Comparison of ENCODE assay signal across 14 cellular contexts in the genomic region with DNA sequence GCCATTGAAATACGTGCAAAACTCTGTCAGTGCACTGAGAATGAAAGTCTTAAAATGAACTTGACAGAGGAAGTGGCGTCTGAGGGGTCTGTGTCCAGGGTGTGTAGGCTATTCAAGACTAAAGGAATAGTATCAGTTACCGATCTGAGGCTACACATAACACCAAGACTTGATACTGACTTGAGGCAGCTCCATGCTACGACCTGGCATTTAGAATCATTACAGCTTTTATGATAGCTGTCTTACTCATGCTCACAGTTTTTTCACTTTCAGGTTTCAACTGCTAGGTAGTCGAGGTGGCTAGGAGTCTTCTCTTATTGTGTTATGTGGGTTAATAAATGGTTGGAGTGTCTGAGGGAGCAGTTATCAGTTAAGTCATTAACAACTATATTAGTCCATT.
A peak's percentile ranks its signal among the peaks of the same experiment; 100 is the strongest.
DNase-seq lines count a peak whose midpoint lies in the region; ATAC-seq, FAIRE-seq and TF ChIP-seq lines count a peak whose summit lies in the region.
"Had no signal": no experiment of that assay in that cellular context is flagged by ENCODE, and none has a peak within 500 bp of the region (broad histone marks: within the 10 kb centered on the region; RNA-seq: fewer than 3 reads in every experiment).

No MANE protein-coding gene starts in this region.

- SMC1A ChIA-PET in GM12878 (lab: Charles Lee; ENCODE audit: uncharacterized antibody, unreplicated experiment): interaction anchor here (0.6 to 1.2 kb wide), 3 partner anchors 15 to 548 kb away, joined by 3 to 4 read pairs (median 3); no protein-coding TSS in a partner anchor

- WGBS in GM12878 (ENCODE audit: insufficient coverage, insufficient replicate concordance, low lambda C conversion rate, missing lambda C conversion rate): 10% methylated on average over 5 of the region's 5 CpGs

- TF ChIP-seq EP300 in GM12878 (IDR thresholded peaks at IDR 0.05; ENCODE audit: borderline replicate concordance in 1 of 2, control insufficient read depth in 1 of 2, low read depth in 2 of 2, low read length in 2 of 2): peak in 1 of 2 experiments; percentile 20; a peak in 1 of 4 replicates

- H3K9me3 Mint-ChIP-seq in activated T-cell treated with anti-CD3 and anti-CD28 coated beads, Interleukin-2, amount 50 U/mL, for 72 hours: peaks cover 0 to 3% of the 10 kb centered on the region in 2 donors
- peaks cover 0 to 9% (median 0%) of the 10 kb centered on the region in 7 donors for H3K9me3 Mint-ChIP-seq in CD14-positive monocyte

- no peak for TF ChIP-seq RAD21 in GM12878 (IDR thresholded peaks at IDR 0.05; ENCODE audit: insufficient read depth, low read depth, low read length)

- H3K4me3 Mint-ChIP-seq in activated T-cell treated with anti-CD3 and anti-CD28 coated beads, Interleukin-2, amount 50 U/mL, for 72 hours: no peak overlapping the region
- no peak overlapping the region for H3K4me3 Mint-ChIP-seq in CD14-positive monocyte
- H3K4me3 Mint-ChIP-seq: naive B cell had no signal

- no peak for TF ChIP-seq POLR2A in GM12878 (IDR thresholded peaks at IDR 0.05; ENCODE audit: low read depth, low read length)

- H3K27ac Mint-ChIP-seq in activated T-cell treated with anti-CD3 and anti-CD28 coated beads, Interleukin-2, amount 50 U/mL, for 72 hours: no peak overlapping the region
- H3K27ac Mint-ChIP-seq in CD14-positive monocyte: no peak overlapping the region
- H3K27ac Mint-ChIP-seq: naive B cell had no signal

- intact Hi-C loops in GM12878 (cut with micrococcal nuclease; ENCODE audit: unreplicated experiment) (no loop called here), CD14-positive monocyte (cut with micrococcal nuclease) (no loop called here)

- H3K4me3 ChIP-seq in GM12878: no peak overlapping the region

- no peak overlapping the region for H2AFZ ChIP-seq in GM12878 (ENCODE audit: control insufficient read depth, low read depth, low read length)

- peaks cover 2 to 4% of the 10 kb centered on the region in 2 donors for H3K36me3 Mint-ChIP-seq in activated T-cell treated with anti-CD3 and anti-CD28 coated beads, Interleukin-2, amount 50 U/mL, for 72 hours (ENCODE audit: insufficient read depth in 2 of 2)
- H3K36me3 Mint-ChIP-seq in CD14-positive monocyte: no peaks in the 10 kb centered on the region
- H3K36me3 Mint-ChIP-seq: naive B cell had no signal

- H4K20me1 ChIP-seq in GM12878 (ENCODE audit: control insufficient read depth, insufficient read depth): no peaks in the 10 kb centered on the region

- no peak overlapping the region for H3K4me2 ChIP-seq in GM12878 (ENCODE audit: control insufficient read depth, insufficient read depth)

- H3K9me3 ChIP-seq in GM12878 (replicated peaks; ENCODE audit: control insufficient read depth, insufficient read depth, low read length): no peaks in the 10 kb centered on the region; the same call in 2 of the 3 replicates

- peaks cover 27% of the 10 kb centered on the region for H3K4me1 Mint-ChIP-seq in activated T-cell treated with anti-CD3 and anti-CD28 coated beads, Interleukin-2, amount 50 U/mL, for 72 hours (ENCODE audit: low read depth)
- peaks cover 5% of the 10 kb centered on the region for H3K4me1 Mint-ChIP-seq in CD14-positive monocyte

- H3K79me2 ChIP-seq in GM12878 (ENCODE audit: control insufficient read depth, insufficient read depth, low read length): no peaks in the 10 kb centered on the region

- peaks cover 6% of the 10 kb centered on the region for H3K27me3 Mint-ChIP-seq in activated T-cell treated with anti-CD3 and anti-CD28 coated beads, Interleukin-2, amount 50 U/mL, for 72 hours (ENCODE audit: low read depth)
- H3K27me3 Mint-ChIP-seq in CD14-positive monocyte (ENCODE audit: low read depth in 3 of 3): no peaks in the 10 kb centered on the region
- H3K27me3 Mint-ChIP-seq: naive B cell had no signal

- TF ChIP-seq CTCF in GM12878 (IDR thresholded peaks at IDR 0.05 in 2 of 3, conservative IDR thresholded peaks at IDR 0.05 in 1 of 3; ENCODE audit: control insufficient read depth in 2 of 3, extremely low read depth in 1 of 3, insufficient read depth in 1 of 3, low read depth in 3 of 3, low read length in 3 of 3): no peak
- no peak for TF ChIP-seq CTCF in CD14-positive monocyte (IDR thresholded peaks at IDR 0.05)

- RAD21 ChIA-PET in GM12878 (lab: Charles Lee; ENCODE audit: unreplicated experiment): no interaction called here

- peak; percentile 95 to 96 for ATAC-seq in activated T-cell treated with anti-CD3 and anti-CD28 coated beads, Interleukin-2, amount 50 U/mL, for 72 hours (replicated peaks in 1 of 2)
- ATAC-seq in GM21515 (IDR thresholded peaks at IDR 0.05; ENCODE audit: unreplicated experiment): peak; percentile 78
- ATAC-seq in HG03064 (IDR thresholded peaks at IDR 0.05; ENCODE audit: low read depth, unreplicated experiment): peak; percentile 83
- peak; percentile 90 for ATAC-seq in GM12878

- no peak overlapping the region for H3K27ac ChIP-seq in GM12878 (ENCODE audit: control insufficient read depth, insufficient read depth)

- in situ Hi-C loops in GM12878 (cut with MboI): no loop called here

- POLR2A ChIA-PET in GM12878 (lab: Charles Lee): no interaction called here

- no peaks in the 10 kb centered on the region for H3K36me3 ChIP-seq in GM12878 (ENCODE audit: control insufficient read depth in 2 of 2, insufficient read depth in 2 of 2, low read length in 1 of 2)

- CTCF ChIA-PET in GM12878 (lab: Yijun Ruan, JAX): interaction anchor here (0.6 kb wide), 3 partner anchors 14 to 90 kb away, joined by 3 read pairs; no protein-coding TSS in a partner anchor

- no peak overlapping the region for H3K9ac ChIP-seq in GM12878 (ENCODE audit: control insufficient read depth, insufficient read depth, low read length)

- BruUV-seq in GM12878 (replicated peaks; lab: Mats Ljungman, UMichigan): no TSS peak

- no peaks in the 10 kb centered on the region for H3K27me3 ChIP-seq in GM12878 (replicated peaks in 1 of 2; ENCODE audit: control insufficient read depth in 2 of 2, insufficient read depth in 2 of 2, low read length in 1 of 2)

- FAIRE-seq in GM12878 (lab: Jason Lieb, UNC): no peak
- FAIRE-seq: H1 had no signal

- peak; percentile 5 to 13 for DNase-seq in activated T-cell treated with anti-CD3 and anti-CD28 coated beads, Interleukin-2, amount 50 U/mL, for 72 hours
- DNase-seq in activated T-cell treated with anti-CD3 and anti-CD28 coated beads for 4 hours (no peak), GM12878 (ENCODE audit: low read depth, low spot score) (peak; percentile 13), HPDE6-E6E7 (ENCODE audit: extremely low spot score) (no peak), CD14-positive monocyte (ENCODE audit: low spot score) (no peak), HUDEP-2 (lab: John Stamatoyannopoulos, UW; ENCODE audit: unreplicated experiment in 76 of 76) (no peak)
- DNase-seq: activated effector memory CD4-positive, alpha-beta T cell treated with Interleukin-2 at 50 U/mL for 16 hours; central memory CD4-positive, alpha-beta T cell; Kasumi-1; naive B cell; NCI-H2171 treated with DMSO at 0.1 percent for 48 hours had no signal

- H3K4me1 ChIP-seq in GM12878 (ENCODE audit: control insufficient read depth, insufficient read depth, low read length): no peaks in the 10 kb centered on the region

TF ChIP-seq in GM12878, 131 proteins besides CTCF, POLR2A, EP300 and RAD21:
- TF ChIP-seq NRF1 (conservative IDR thresholded peaks at IDR 0.05; ENCODE audit: low read depth, low read length): no peak
- TF ChIP-seq LARP7 (IDR thresholded peaks at IDR 0.05): no peak
- TF ChIP-seq IKZF2 (IDR thresholded peaks at IDR 0.05): 0 out of 4 replicates have a peak, but pooled peaks of 1 of the 2 experiments have one; percentile 42
- no peak for TF ChIP-seq BMI1 (IDR thresholded peaks at IDR 0.05; ENCODE audit: borderline replicate concordance)
- 0 out of 2 replicates have a peak, but pooled peaks have one; percentile 15 for TF ChIP-seq ATF7 (IDR thresholded peaks at IDR 0.05; ENCODE audit: low read depth)
- TF ChIP-seq ZNF24 (IDR thresholded peaks at IDR 0.05): peak; percentile 64
- TF ChIP-seq MTA2 (IDR thresholded peaks at IDR 0.05; ENCODE audit: low read depth): peak; percentile 64
- TF ChIP-seq, protein P1, sequence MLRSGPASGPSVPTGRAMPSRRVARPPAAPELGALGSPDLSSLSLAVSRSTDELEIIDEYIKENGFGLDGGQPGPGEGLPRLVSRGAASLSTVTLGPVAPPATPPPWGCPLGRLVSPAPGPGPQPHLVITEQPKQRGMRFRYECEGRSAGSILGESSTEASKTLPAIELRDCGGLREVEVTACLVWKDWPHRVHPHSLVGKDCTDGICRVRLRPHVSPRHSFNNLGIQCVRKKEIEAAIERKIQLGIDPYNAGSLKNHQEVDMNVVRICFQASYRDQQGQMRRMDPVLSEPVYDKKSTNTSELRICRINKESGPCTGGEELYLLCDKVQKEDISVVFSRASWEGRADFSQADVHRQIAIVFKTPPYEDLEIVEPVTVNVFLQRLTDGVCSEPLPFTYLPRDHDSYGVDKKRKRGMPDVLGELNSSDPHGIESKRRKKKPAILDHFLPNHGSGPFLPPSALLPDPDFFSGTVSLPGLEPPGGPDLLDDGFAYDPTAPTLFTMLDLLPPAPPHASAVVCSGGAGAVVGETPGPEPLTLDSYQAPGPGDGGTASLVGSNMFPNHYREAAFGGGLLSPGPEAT (IDR thresholded peaks at IDR 0.05; ENCODE audit: low read depth): 0 out of 2 replicates have a peak, but pooled peaks have one; percentile 22
- TF ChIP-seq CBFB (IDR thresholded peaks at IDR 0.05; ENCODE audit: low read depth): no peak
- TF ChIP-seq, protein P2, sequence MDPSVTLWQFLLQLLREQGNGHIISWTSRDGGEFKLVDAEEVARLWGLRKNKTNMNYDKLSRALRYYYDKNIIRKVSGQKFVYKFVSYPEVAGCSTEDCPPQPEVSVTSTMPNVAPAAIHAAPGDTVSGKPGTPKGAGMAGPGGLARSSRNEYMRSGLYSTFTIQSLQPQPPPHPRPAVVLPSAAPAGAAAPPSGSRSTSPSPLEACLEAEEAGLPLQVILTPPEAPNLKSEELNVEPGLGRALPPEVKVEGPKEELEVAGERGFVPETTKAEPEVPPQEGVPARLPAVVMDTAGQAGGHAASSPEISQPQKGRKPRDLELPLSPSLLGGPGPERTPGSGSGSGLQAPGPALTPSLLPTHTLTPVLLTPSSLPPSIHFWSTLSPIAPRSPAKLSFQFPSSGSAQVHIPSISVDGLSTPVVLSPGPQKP (IDR thresholded peaks at IDR 0.05; ENCODE audit: low read depth, low read length): no peak
- TF ChIP-seq RCOR1 (conservative IDR thresholded peaks at IDR 0.05; ENCODE audit: low read depth, low read length): no peak
- TF ChIP-seq SPI1 (IDR thresholded peaks at IDR 0.05; ENCODE audit: borderline replicate concordance, insufficient read depth, low read depth, low read length): peak; percentile 37; the same call in 1 of the 2 replicates
- TF ChIP-seq FOXM1 (IDR thresholded peaks at IDR 0.05; ENCODE audit: low read depth, low read length): no peak
TF ChIP-seq in GM12878: peak in this region for 6.

Comparison
In these comparisons a context has a peak if more than half of its experiments do, and no peak if none do; other contexts are left out.
1. DNase-seq: peak in activated T-cell treated with anti-CD3 and anti-CD28 coated beads, Interleukin-2, amount 50 U/mL, for 72 hours (2 of 2) and GM12878 (single experiment); none in activated T-cell treated with anti-CD3 and anti-CD28 coated beads for 4 hours (single experiment), HPDE6-E6E7 (single experiment), CD14-positive monocyte (single experiment) and HUDEP-2 (0 of 76).
2. Peak in every context shown above with its lines, with median percentiles within 50 percentile points of each other: ATAC-seq.